17 cellular contexts compared by ENCODE assay signal in genomic region chr7:141023305-141023704, GRCh38. TPM values are rescaled to one million over a fixed set of nuclear protein-coding genes. Genes with fewer than 3 reads are reported as not detected.
DNase-seq lines count a peak whose midpoint lies in the region; ATAC-seq and TF ChIP-seq lines count a peak whose summit lies in the region.
"Had no signal": no experiment of that assay in that cellular context is flagged by ENCODE, and none has a peak within 500 bp of the region (broad histone marks: within the 10 kb centered on the region; RNA-seq: fewer than 3 reads in every experiment).

No MANE protein-coding gene starts in this region.

- H3K27ac ChIP-seq in CD4-positive, CD25-positive, alpha-beta regulatory T cell (ENCODE audit: insufficient read depth, low read length, poor library complexity, severe bottlenecking): peak overlapping the region; percentile 36
- H3K27ac ChIP-seq: C4-2B, GM23248 had no signal

- CTCF ChIA-PET in activated CD8-positive, alpha-beta memory T cell treated with anti-CD3 and anti-CD28 coated beads, Interleukin-2, amount 10 ng/mL, durations not matched to agents 7 days and 5 days (lab: Charles Lee): interaction anchor here (2.0 kb wide), 1 partner anchor 8 kb away, joined by 11 read pairs; the partner anchor contains the start of gene MRPS33
- CTCF ChIA-PET in T-cell (lab: Charles Lee): interaction anchor here (0.6 to 2.8 kb wide), 3 partner anchors 9 to 457 kb away, joined by 3 to 9 read pairs (median 4); partner anchors contain the start of gene MRPS33 (in 1 of the 2)

- peaks cover 10% of the 10 kb centered on the region for H3K4me1 Mint-ChIP-seq in activated CD8-positive, alpha-beta memory T cell treated with anti-CD3 and anti-CD28 coated beads, Interleukin-2, amount 10 ng/mL, durations not matched to agents 7 days and 5 days
- peaks cover 12 to 22% (median 13%) of the 10 kb centered on the region in 4 donors for H3K4me1 Mint-ChIP-seq in CD4-positive, CD25-positive, alpha-beta regulatory T cell
- H3K4me1 Mint-ChIP-seq in T-cell: peaks cover 21% of the 10 kb centered on the region in 3 donors
- peaks cover 15% of the 10 kb centered on the region for H3K4me1 Mint-ChIP-seq in activated T-helper 2 cell treated with anti-CD3 and anti-CD28 coated beads, Interferon-gamma antibody, Interleukin-2, Interleukin-4, amounts not matched to agents 10 μg/mL and 5 μg/mL and 100 μg/mL, durations not matched to agents 14 hours and 24 hours and 36 hours (ENCODE audit: low read depth)

- H3K9me3 Mint-ChIP-seq in activated CD8-positive, alpha-beta memory T cell treated with anti-CD3 and anti-CD28 coated beads, Interleukin-2, amount 10 ng/mL, durations not matched to agents 7 days and 5 days (ENCODE audit: low read depth): peaks cover 18% of the 10 kb centered on the region
- H3K9me3 Mint-ChIP-seq in CD4-positive, CD25-positive, alpha-beta regulatory T cell: peaks cover 2 to 17% (median 11%) of the 10 kb centered on the region in 7 donors
- H3K9me3 Mint-ChIP-seq in T-cell: peaks cover 7 to 12% (median 11%) of the 10 kb centered on the region in 3 donors
- H3K9me3 Mint-ChIP-seq in activated T-helper 2 cell treated with anti-CD3 and anti-CD28 coated beads, Interferon-gamma antibody, Interleukin-2, Interleukin-4, amounts not matched to agents 10 μg/mL and 5 μg/mL and 100 μg/mL, durations not matched to agents 14 hours and 24 hours and 36 hours: peaks cover 18% of the 10 kb centered on the region

- peak overlapping the region; percentile 37 for H3K4me3 ChIP-seq in CD4-positive, CD25-positive, alpha-beta regulatory T cell (ENCODE audit: low read depth, low read length)
- H3K4me3 ChIP-seq: GM23248 had no signal

- H3K36me3 Mint-ChIP-seq in activated CD8-positive, alpha-beta memory T cell treated with anti-CD3 and anti-CD28 coated beads, Interleukin-2, amount 10 ng/mL, durations not matched to agents 7 days and 5 days: peaks cover 23% of the 10 kb centered on the region
- peaks cover 6% of the 10 kb centered on the region for H3K36me3 Mint-ChIP-seq in CD4-positive, CD25-positive, alpha-beta regulatory T cell
- H3K36me3 Mint-ChIP-seq in T-cell: peaks cover 7% of the 10 kb centered on the region
- H3K36me3 Mint-ChIP-seq in activated T-helper 2 cell treated with anti-CD3 and anti-CD28 coated beads, Interferon-gamma antibody, Interleukin-2, Interleukin-4, amounts not matched to agents 10 μg/mL and 5 μg/mL and 100 μg/mL, durations not matched to agents 14 hours and 24 hours and 36 hours (ENCODE audit: low read depth): peaks cover 13% of the 10 kb centered on the region

- peaks cover 43% of the 10 kb centered on the region for H3K27me3 Mint-ChIP-seq in activated CD8-positive, alpha-beta memory T cell treated with anti-CD3 and anti-CD28 coated beads, Interleukin-2, amount 10 ng/mL, durations not matched to agents 7 days and 5 days
- H3K27me3 Mint-ChIP-seq in CD4-positive, CD25-positive, alpha-beta regulatory T cell: peaks cover 25% of the 10 kb centered on the region
- peaks cover 3 to 12% of the 10 kb centered on the region in 2 donors for H3K27me3 Mint-ChIP-seq in T-cell
- H3K27me3 Mint-ChIP-seq in activated T-helper 2 cell treated with anti-CD3 and anti-CD28 coated beads, Interferon-gamma antibody, Interleukin-2, Interleukin-4, amounts not matched to agents 10 μg/mL and 5 μg/mL and 100 μg/mL, durations not matched to agents 14 hours and 24 hours and 36 hours (ENCODE audit: low read depth): peaks cover 23% of the 10 kb centered on the region

- H3K27ac Mint-ChIP-seq in activated CD8-positive, alpha-beta memory T cell treated with anti-CD3 and anti-CD28 coated beads, Interleukin-2, amount 10 ng/mL, durations not matched to agents 7 days and 5 days: peak overlapping the region; percentile 44
- H3K27ac Mint-ChIP-seq in CD4-positive, CD25-positive, alpha-beta regulatory T cell: peak overlapping the region; percentile 6 to 79 (median 43)
- peak overlapping the region; percentile 86 to 89 for H3K27ac Mint-ChIP-seq in T-cell
- H3K27ac Mint-ChIP-seq in activated T-helper 2 cell treated with anti-CD3 and anti-CD28 coated beads, Interferon-gamma antibody, Interleukin-2, Interleukin-4, amounts not matched to agents 10 μg/mL and 5 μg/mL and 100 μg/mL, durations not matched to agents 14 hours and 24 hours and 36 hours: peak overlapping the region; percentile 12

- no peak for ATAC-seq in activated CD8-positive, alpha-beta memory T cell treated with anti-CD3 and anti-CD28 coated beads, Interleukin-2, amount 10 ng/mL, durations not matched to agents 7 days and 5 days
- peak in 1 of 2 donors; percentile 31 for ATAC-seq in CD4-positive, CD25-positive, alpha-beta regulatory T cell (ENCODE audit: low read depth in 2 of 2)
- ATAC-seq in T-cell (replicated peaks in 1 of 4) (peak in 3 of 4 experiments; percentile 23 to 50 (median 27)), SK-N-SH treated with all-trans-retinoic acid at 6 μM for 48 hours (no peak)
- ATAC-seq: HCT116 had no signal

- DNase-seq in activated CD8-positive, alpha-beta memory T cell treated with anti-CD3 and anti-CD28 coated beads, Interleukin-2, amount 10 ng/mL, durations not matched to agents 7 days and 5 days: no peak
- DNase-seq in activated CD8-positive, alpha-beta memory T cell treated with anti-CD3 and anti-CD28 coated beads, Interleukin-2, amount 50 U/mL, for 4 hours: no peak
- DNase-seq in CD4-positive, CD25-positive, alpha-beta regulatory T cell: peak in 2 of 3 donors; percentile 31 to 57
- DNase-seq in T-cell (no peak), activated gamma-delta T cell (lab: John Stamatoyannopoulos, UW) (no peak), NCI-H1092 treated with DMSO at 0.1 percent for 48 hours (lab: John Stamatoyannopoulos, UW) (no peak)
- DNase-seq in activated T-helper 2 cell treated with anti-CD3 and anti-CD28 coated beads, Interferon-gamma antibody, Interleukin-2, Interleukin-4, amounts not matched to agents 10 μg/mL and 5 μg/mL and 100 μg/mL, durations not matched to agents 14 hours and 24 hours and 36 hours (ENCODE audit: low spot score): no peak
- DNase-seq: DMS79, GM23248, Kasumi-1, NCI-H1417 treated with DMSO at 0.1 percent for 48 hours, NCI-H2029, NCI-H2171 treated with DMSO at 0.1 percent for 48 hours, NCI-H510A treated with DMSO at 0.1 percent for 48 hours had no signal

- intact Hi-C loops in activated T-helper 2 cell treated with anti-CD3 and anti-CD28 coated beads, Interferon-gamma antibody, Interleukin-2, Interleukin-4, amounts not matched to agents 10 μg/mL and 5 μg/mL and 100 μg/mL, durations not matched to agents 14 hours and 24 hours and 36 hours (cut with micrococcal nuclease): no loop called here

- peaks cover 8% of the 10 kb centered on the region for H3K27me3 ChIP-seq in CD4-positive, CD25-positive, alpha-beta regulatory T cell (ENCODE audit: control insufficient read depth, insufficient read depth, low read length)

- H3K4me3 Mint-ChIP-seq in activated CD8-positive, alpha-beta memory T cell treated with anti-CD3 and anti-CD28 coated beads, Interleukin-2, amount 10 ng/mL, durations not matched to agents 7 days and 5 days: peak overlapping the region; percentile 58
- H3K4me3 Mint-ChIP-seq in CD4-positive, CD25-positive, alpha-beta regulatory T cell: peak overlapping the region; percentile 0 to 37 (median 12)
- H3K4me3 Mint-ChIP-seq in T-cell: peak overlapping the region; percentile 1 to 44 (median 38)
- peak overlapping the region; percentile 47 for H3K4me3 Mint-ChIP-seq in activated T-helper 2 cell treated with anti-CD3 and anti-CD28 coated beads, Interferon-gamma antibody, Interleukin-2, Interleukin-4, amounts not matched to agents 10 μg/mL and 5 μg/mL and 100 μg/mL, durations not matched to agents 14 hours and 24 hours and 36 hours (ENCODE audit: low read depth)

- H3K9me3 ChIP-seq in CD4-positive, CD25-positive, alpha-beta regulatory T cell (ENCODE audit: control insufficient read depth in 2 of 2, low read length in 2 of 2): peaks cover 7 to 15% of the 10 kb centered on the region in 2 experiments

- no peaks in the 10 kb centered on the region for H3K36me3 ChIP-seq in CD4-positive, CD25-positive, alpha-beta regulatory T cell (ENCODE audit: control insufficient read depth, insufficient read depth, low read length)

- no peaks in the 10 kb centered on the region for H3K4me1 ChIP-seq in CD4-positive, CD25-positive, alpha-beta regulatory T cell (ENCODE audit: control insufficient read depth, insufficient read depth, low read length, poor library complexity, severe bottlenecking)

- POLR2A ChIA-PET in T-cell (lab: Charles Lee): interaction anchor here (0.7 to 1.0 kb wide), 3 partner anchors 8 to 1534 kb away, joined by 3 to 7 read pairs (median 3); partner anchors contain the start of gene MRPS33 (in 1 of the 2)

TF ChIP-seq in SK-N-SH treated with all-trans-retinoic acid at 6 μM for 48 hours, 23 proteins besides CTCF, POLR2A, EP300 and RAD21 (continues in another document):
- TF ChIP-seq ARNTL (CRISPR knock-in tag; IDR thresholded peaks at IDR 0.05; ENCODE audit: borderline replicate concordance, low read depth): no peak
- TF ChIP-seq ISL1 (CRISPR knock-in tag; IDR thresholded peaks at IDR 0.05): no peak

RNA-seq across cellular contexts. Expression of gene MRPS33, which starts 8.6 kb away (rescaled TPM):
- total RNA-seq in activated CD8-positive, alpha-beta memory T cell treated with anti-CD3 and anti-CD28 coated beads, Interleukin-2, amount 10 ng/mL, durations not matched to agents 7 days and 5 days: 10 to 100 TPM; 51.6 to 70.8 TPM
- total RNA-seq in CD4-positive, CD25-positive, alpha-beta regulatory T cell: 26.2 TPM
- polyA plus RNA-seq in CD4-positive, CD25-positive, alpha-beta regulatory T cell: 10 to 100 TPM; 85.6 to 97.4 (median 96.3) TPM
- total RNA-seq in T-cell: 10 to 100 TPM; 24.2 to 45.5 (median 38.6) TPM
- 67.4 and 70.0 TPM in 2 replicates for total RNA-seq in activated T-helper 2 cell treated with anti-CD3 and anti-CD28 coated beads, Interferon-gamma antibody, Interleukin-2, Interleukin-4, amounts not matched to agents 10 μg/mL and 5 μg/mL and 100 μg/mL, durations not matched to agents 14 hours and 24 hours and 36 hours

RNA-seq across cellular contexts. Expression of gene TMEM178B, which starts 50.6 kb away (rescaled TPM):
- 1 to 10 TPM in 1 of 2 experiments, under 1 TPM in 1; 0.18 to 1.9 TPM for total RNA-seq in activated CD8-positive, alpha-beta memory T cell treated with anti-CD3 and anti-CD28 coated beads, Interleukin-2, amount 10 ng/mL, durations not matched to agents 7 days and 5 days
- total RNA-seq in CD4-positive, CD25-positive, alpha-beta regulatory T cell: 0.10 TPM
- not detected for polyA plus RNA-seq in CD4-positive, CD25-positive, alpha-beta regulatory T cell
- total RNA-seq in T-cell: under 1 TPM; 0.14 to 0.86 (median 0.32) TPM
- 0.30 and 0.41 TPM in 2 replicates for total RNA-seq in activated T-helper 2 cell treated with anti-CD3 and anti-CD28 coated beads, Interferon-gamma antibody, Interleukin-2, Interleukin-4, amounts not matched to agents 10 μg/mL and 5 μg/mL and 100 μg/mL, durations not matched to agents 14 hours and 24 hours and 36 hours

Comparison
In these comparisons a context has a peak if more than half of its experiments do, and no peak if none do; other contexts are left out.
1. ATAC-seq: peak in T-cell (3 of 4); none in activated CD8-positive, alpha-beta memory T cell treated with anti-CD3 and anti-CD28 coated beads, Interleukin-2, amount 10 ng/mL, durations not matched to agents 7 days and 5 days (single experiment) and SK-N-SH treated with all-trans-retinoic acid at 6 μM for 48 hours (single experiment).
2. DNase-seq: peak in CD4-positive, CD25-positive, alpha-beta regulatory T cell (2 of 3); none in activated CD8-positive, alpha-beta memory T cell treated with anti-CD3 and anti-CD28 coated beads, Interleukin-2, amount 10 ng/mL, durations not matched to agents 7 days and 5 days (single experiment), activated CD8-positive, alpha-beta memory T cell treated with anti-CD3 and anti-CD28 coated beads, Interleukin-2, amount 50 U/mL, for 4 hours (single experiment), T-cell (0 of 34), activated T-helper 2 cell treated with anti-CD3 and anti-CD28 coated beads, Interferon-gamma antibody, Interleukin-2, Interleukin-4, amounts not matched to agents 10 μg/mL and 5 μg/mL and 100 μg/mL, durations not matched to agents 14 hours and 24 hours and 36 hours (single experiment), activated gamma-delta T cell (single experiment) and NCI-H1092 treated with DMSO at 0.1 percent for 48 hours (single experiment).
3. H3K27ac Mint-ChIP-seq: peak in every context shown above with its lines; median percentile 88 in T-cell; 44 in activated CD8-positive, alpha-beta memory T cell treated with anti-CD3 and anti-CD28 coated beads, Interleukin-2, amount 10 ng/mL, durations not matched to agents 7 days and 5 days; 43 in CD4-positive, CD25-positive, alpha-beta regulatory T cell; 12 in activated T-helper 2 cell treated with anti-CD3 and anti-CD28 coated beads, Interferon-gamma antibody, Interleukin-2, Interleukin-4, amounts not matched to agents 10 μg/mL and 5 μg/mL and 100 μg/mL, durations not matched to agents 14 hours and 24 hours and 36 hours.
4. Peak in every context shown above with its lines, with median percentiles within 50 percentile points of each other: H3K4me3 Mint-ChIP-seq.